Comparison of ENCODE assay signal across 9 cellular contexts in the genomic region with DNA sequence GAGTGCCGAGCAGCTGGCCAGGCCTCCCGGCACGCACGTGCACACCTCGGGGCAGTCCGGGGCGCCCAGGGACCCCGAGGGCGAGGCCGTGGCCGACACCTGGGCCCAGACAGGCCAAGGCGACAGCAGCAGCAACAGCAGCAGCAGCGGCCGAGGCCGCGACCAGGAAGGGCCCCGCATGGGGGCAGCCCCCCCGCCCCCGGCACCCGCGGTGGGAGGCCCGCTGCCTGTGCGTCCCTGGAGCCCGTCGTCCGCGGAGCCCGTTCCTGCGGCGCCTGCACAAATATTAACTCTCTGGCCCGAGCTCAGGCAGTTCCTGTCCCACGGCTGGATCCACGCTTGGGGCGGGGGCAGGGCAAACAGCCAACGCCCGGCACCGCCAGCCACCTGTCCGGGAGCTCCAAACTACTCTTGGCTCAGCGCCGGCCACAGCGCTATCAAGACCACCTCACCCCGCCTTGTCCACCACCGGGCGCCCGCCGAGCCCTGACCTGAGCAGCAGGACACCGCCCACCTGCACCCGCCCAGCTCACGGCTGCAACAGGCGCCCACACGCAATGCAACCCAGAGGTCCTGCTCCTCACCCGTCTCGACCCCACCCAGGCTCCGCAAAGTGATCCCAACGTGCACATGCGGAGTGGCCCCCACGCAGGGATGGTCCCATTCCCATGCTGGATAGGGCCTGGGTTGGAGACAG. TPM values are rescaled to one million over a fixed set of nuclear protein-coding genes. Genes with fewer than 3 reads are reported as not detected.
DNase-seq lines count a peak whose midpoint lies in the region; ATAC-seq and TF ChIP-seq lines count a peak whose summit lies in the region.
"Had no signal": no experiment of that assay in that cellular context is flagged by ENCODE, and none has a peak within 500 bp of the region (broad histone marks: within the 10 kb centered on the region; RNA-seq: fewer than 3 reads in every experiment).

A gene with protein sequence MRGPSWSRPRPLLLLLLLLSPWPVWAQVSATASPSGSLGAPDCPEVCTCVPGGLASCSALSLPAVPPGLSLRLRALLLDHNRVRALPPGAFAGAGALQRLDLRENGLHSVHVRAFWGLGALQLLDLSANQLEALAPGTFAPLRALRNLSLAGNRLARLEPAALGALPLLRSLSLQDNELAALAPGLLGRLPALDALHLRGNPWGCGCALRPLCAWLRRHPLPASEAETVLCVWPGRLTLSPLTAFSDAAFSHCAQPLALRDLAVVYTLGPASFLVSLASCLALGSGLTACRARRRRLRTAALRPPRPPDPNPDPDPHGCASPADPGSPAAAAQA (minus strand): TSS at position 288 of the 697 bp plus-strand sequence. CDS start 108 bp downstream, at position 180.

- ATAC-seq in HG03196 (IDR thresholded peaks at IDR 0.05; ENCODE audit: unreplicated experiment) = no peak

- H3K4me1 ChIP-seq in CD4-positive, alpha-beta memory T cell (ENCODE audit: insufficient read depth, low read length) = no peaks in the 10 kb centered on the region
- H3K4me1 ChIP-seq in Loucy (ENCODE audit: insufficient read depth, low read length, poor library complexity, severe bottlenecking) (peaks cover 8% of the 10 kb centered on the region), endodermal cell (ENCODE audit: control insufficient read depth, insufficient read depth, low read length) (no peaks in the 10 kb centered on the region), neuron (ENCODE audit: insufficient read depth, low read length) (peaks cover 33% of the 10 kb centered on the region)

- peaks cover 33% of the 10 kb centered on the region for H3K27me3 ChIP-seq in CD4-positive, alpha-beta memory T cell (ENCODE audit: insufficient read depth, low read length)
- peaks cover 20% of the 10 kb centered on the region for H3K27me3 ChIP-seq in Loucy (ENCODE audit: insufficient read depth, low read length, poor library complexity, severe bottlenecking)
- H3K27me3 ChIP-seq in endodermal cell (ENCODE audit: control insufficient read depth, insufficient read depth, low read length, poor library complexity, severe bottlenecking) = peaks cover 95% of the 10 kb centered on the region
- H3K27me3 ChIP-seq in neuron (ENCODE audit: insufficient read depth, low read length) = peaks cover 59% of the 10 kb centered on the region

- no peaks in the 10 kb centered on the region for H3K9me3 ChIP-seq in CD4-positive, alpha-beta memory T cell (ENCODE audit: control insufficient read depth in 1 of 2, low read length in 2 of 2)
- H3K9me3 ChIP-seq in Loucy (ENCODE audit: insufficient read depth, low read depth, low read length) = no peaks in the 10 kb centered on the region
- no peaks in the 10 kb centered on the region for H3K9me3 ChIP-seq in endodermal cell (ENCODE audit: control insufficient read depth, low read length)
- H3K9me3 ChIP-seq in neuron (ENCODE audit: low read length) = no peaks in the 10 kb centered on the region

- H3K4me3 Mint-ChIP-seq in CD4-positive, alpha-beta memory T cell = peak within 1 kb of the TSS in 6 of 8 donors; percentile 43 to 79 (median 62)
- peak within 1 kb of the TSS; percentile 46 for H3K4me3 Mint-ChIP-seq in endodermal cell
- H3K4me3 Mint-ChIP-seq in HFFc6 = no peak within 1 kb of the TSS

- no peak within 1 kb of the TSS for H3K27ac ChIP-seq in CD4-positive, alpha-beta memory T cell (ENCODE audit: low read depth, low read length)
- no peak within 1 kb of the TSS for H3K27ac ChIP-seq in endodermal cell (ENCODE audit: low read depth, low read length)

- peaks cover 12 to 15% of the 10 kb centered on the region in 2 donors for H3K27me3 Mint-ChIP-seq in CD4-positive, alpha-beta memory T cell
- peaks cover 75% of the 10 kb centered on the region for H3K27me3 Mint-ChIP-seq in endodermal cell (ENCODE audit: insufficient read depth)
- H3K27me3 Mint-ChIP-seq in HFFc6 (ENCODE audit: insufficient read depth) = peaks cover 15% of the 10 kb centered on the region

- H4K20me1 ChIP-seq in Loucy (ENCODE audit: insufficient read depth, low read length, poor library complexity, severe bottlenecking) = no peaks in the 10 kb centered on the region

- H3K36me3 ChIP-seq in CD4-positive, alpha-beta memory T cell (ENCODE audit: insufficient read depth, low read length) = no peaks in the 10 kb centered on the region
- H3K36me3 ChIP-seq in Loucy (ENCODE audit: insufficient read depth, low read length) = no peaks in the 10 kb centered on the region
- no peaks in the 10 kb centered on the region for H3K36me3 ChIP-seq in endodermal cell (ENCODE audit: control insufficient read depth, insufficient read depth, low read length)
- no peaks in the 10 kb centered on the region for H3K36me3 ChIP-seq in neuron (ENCODE audit: insufficient read depth, low read length)

- H2AFZ ChIP-seq in Loucy (ENCODE audit: low read length) (no peak within 1 kb of the TSS), neuron (ENCODE audit: low read depth, low read length) (peak within 1 kb of the TSS; percentile 24)

- POLR2A ChIA-PET in CD4-positive, alpha-beta memory T cell (lab: Charles Lee; ENCODE audit: partially characterized antibody) = no interaction called here

- intact Hi-C loops in CD4-positive, alpha-beta memory T cell (cut with micrococcal nuclease) = no loop called here

- peaks cover 0 to 6% (median 3%) of the 10 kb centered on the region in 4 donors for H3K4me1 Mint-ChIP-seq in CD4-positive, alpha-beta memory T cell
- H3K4me1 Mint-ChIP-seq in endodermal cell = no peaks in the 10 kb centered on the region
- H3K4me1 Mint-ChIP-seq in HFFc6 (ENCODE audit: low read depth) = no peaks in the 10 kb centered on the region

- peak within 1 kb of the TSS in 1 of 2 donors; percentile 14 for H3K4me3 ChIP-seq in CD4-positive, alpha-beta memory T cell (ENCODE audit: low read length in 2 of 2)
- H3K4me3 ChIP-seq in Loucy (ENCODE audit: low read length, poor library complexity, severe bottlenecking) (peak within 1 kb of the TSS; percentile 51), endodermal cell (ENCODE audit: low read length) (peak within 1 kb of the TSS; percentile 77), neuron (ENCODE audit: low read length) (peak within 1 kb of the TSS; percentile 49)

- CTCF ChIA-PET in CD4-positive, alpha-beta memory T cell (lab: Charles Lee; ENCODE audit: partially characterized antibody) = no interaction called here

- no peaks in the 10 kb centered on the region for H3K79me2 ChIP-seq in Loucy (ENCODE audit: insufficient read depth, low read length)

- H3F3A ChIP-seq in Loucy (ENCODE audit: low read depth) = no peaks in the 10 kb centered on the region

- peak within 1 kb of the TSS; percentile 71 for H3K4me2 ChIP-seq in Loucy (ENCODE audit: low read depth, low read length, poor library complexity, severe bottlenecking)

- H3K9ac ChIP-seq in Loucy (ENCODE audit: low read depth, low read length, poor library complexity, severe bottlenecking) (no peak within 1 kb of the TSS), endodermal cell (ENCODE audit: extremely low read depth, low read length, poor library complexity, severe bottlenecking) (no peak within 1 kb of the TSS)

- TF ChIP-seq CTCF in Loucy (conservative IDR thresholded peaks at IDR 0.05; ENCODE audit: low read length) (no peak), endodermal cell (conservative IDR thresholded peaks at IDR 0.05) (no peak), HFFc6 (IDR thresholded peaks at IDR 0.05) (no peak)

- WGBS in endodermal cell (ENCODE audit: insufficient coverage in 1 of 2, insufficient read length in 1 of 2), 2 experiments = 12 to 23% methylated on average over 35 to 57 of the region's 57 CpGs

- H3K27ac Mint-ChIP-seq in CD4-positive, alpha-beta memory T cell = no peak within 1 kb of the TSS
- H3K27ac Mint-ChIP-seq in endodermal cell (no peak within 1 kb of the TSS), HFFc6 (no peak within 1 kb of the TSS)

- DNase-seq in CD4-positive, alpha-beta memory T cell = no peak
- DNase-seq in endodermal cell (no peak), NCI-H187 treated with DMSO at 0.1 percent for 48 hours (lab: John Stamatoyannopoulos, UW) (no peak), HFFc6 (no peak), AG08395 (ENCODE audit: low spot score) (no peak)

- H3K9me3 Mint-ChIP-seq in CD4-positive, alpha-beta memory T cell = no peaks in the 10 kb centered on the region
- H3K9me3 Mint-ChIP-seq in endodermal cell = no peaks in the 10 kb centered on the region
- H3K9me3 Mint-ChIP-seq in HFFc6 = no peaks in the 10 kb centered on the region

- H3K9me2 ChIP-seq in Loucy (replicated peaks; ENCODE audit: low read depth, low read length) = no peaks in the 10 kb centered on the region

- H3K36me3 Mint-ChIP-seq in CD4-positive, alpha-beta memory T cell = no peaks in the 10 kb centered on the region
- no peaks in the 10 kb centered on the region for H3K36me3 Mint-ChIP-seq in endodermal cell (ENCODE audit: low read depth)
- H3K36me3 Mint-ChIP-seq in HFFc6 (ENCODE audit: low read depth) = no peaks in the 10 kb centered on the region

RNA-seq across cellular contexts. Expression of the gene that starts here (rescaled TPM):
- not detected for total RNA-seq in CD4-positive, alpha-beta memory T cell
- polyA plus RNA-seq in CD4-positive, alpha-beta memory T cell = not detected
- total RNA-seq in endodermal cell = under 1 TPM in 1 of 2 donors, not detected in 1; 0.53 TPM
- 0.39 TPM for polyA plus RNA-seq in endodermal cell (2013, experiment 1 of 2)
- not detected for polyA plus RNA-seq in endodermal cell (2013, experiment 2 of 2)
- not detected for total RNA-seq in HFFc6 (2021; fragmentation: NEBNext Ultra II Directional; extraction: Animal tissue kit (Norgen Biotek cat#: 25700))
- total RNA-seq: NCI-H460 had no signal
